In genomic region chr19:54147676-54148075, GRCh38 we compare ENCODE assay signal across 18 cellular contexts. TPM values are rescaled to one million over a fixed set of nuclear protein-coding genes. Genes with fewer than 3 reads are reported as not detected.
DNase-seq lines count a peak whose midpoint lies in the region; ATAC-seq and TF ChIP-seq lines count a peak whose summit lies in the region.
"Had no signal": no experiment of that assay in that cellular context is flagged by ENCODE, and none has a peak within 500 bp of the region (broad histone marks: within the 10 kb centered on the region; RNA-seq: fewer than 3 reads in every experiment).

No MANE protein-coding gene starts in this region.

- H3K36me3 ChIP-seq in SK-N-SH (replicated peaks in 1 of 2; ENCODE audit: control insufficient read depth in 1 of 2, insufficient read depth in 2 of 2, low read length in 1 of 2), result peaks cover 32 to 90% of the 10 kb centered on the region in 2 experiments

- H3K9me2 ChIP-seq in SK-N-SH, result no peaks in the 10 kb centered on the region

- intact Hi-C loops in Right ventricle myocardium inferior (cut with DNase I) (no loop called here), cardiac septum (cut with DNase I) (no loop called here)

- peaks cover 3% of the 10 kb centered on the region for H3F3A ChIP-seq in SK-N-SH (replicated peaks; ENCODE audit: insufficient read depth)

- TF ChIP-seq RAD21 in SK-N-SH (IDR thresholded peaks at IDR 0.05; ENCODE audit: low read length), result no peak

- no peak overlapping the region for H2AFZ ChIP-seq in SK-N-SH (ENCODE audit: low read depth)

- H3K79me2 ChIP-seq in SK-N-SH (ENCODE audit: insufficient read depth), result peaks cover 5% of the 10 kb centered on the region; the same call in 1 of the 2 replicates

- CTCF ChIA-PET in SK-N-SH (lab: Yijun Ruan, JAX), result interaction anchor here (0.9 to 1.3 kb wide), 4 partner anchors 11 to 20 kb away, joined by 3 to 5 read pairs (median 4); partner anchors contain the start of gene LENG1

- no peak for TF ChIP-seq CTCF in fibroblast of mammary gland (conservative IDR thresholded peaks at IDR 0.05; ENCODE audit: control insufficient read depth, insufficient read depth, low read depth, low read length)
- no peak for TF ChIP-seq CTCF in SK-N-SH (IDR thresholded peaks at IDR 0.05)

- DNase-seq in Right ventricle myocardium inferior (ENCODE audit: missing footprints) (peak; percentile 81), cardiac septum (ENCODE audit: low spot score) (no peak), fibroblast of mammary gland (ENCODE audit: low read depth) (peak; percentile 69), left kidney (ENCODE audit: low read depth, low spot score) (peak; percentile 72), GOT3 (lab: John Stamatoyannopoulos, UW) (no peak), retina (no peak), SK-N-SH (no peak), T-helper 2 cell (no peak)
- DNase-seq: GF-D8, KG1, NCI-H1048, NCI-H146, NCI-H2081 treated with DMSO at 0.1 percent for 48 hours, NCI-H226, NCI-H526 had no signal

- 85% methylated on average over 3 of the region's 3 CpGs for WGBS in SK-N-SH (ENCODE audit: low lambda C conversion rate)

- H4K20me1 ChIP-seq in SK-N-SH (ENCODE audit: insufficient read depth), result peaks cover 4% of the 10 kb centered on the region

- no peak overlapping the region for H3K9ac ChIP-seq in SK-N-SH
- H3K9ac ChIP-seq: BLaER1 had no signal

- ATAC-seq in Right ventricle myocardium inferior, result peak; percentile 83

- no peaks in the 10 kb centered on the region for H3K9me3 ChIP-seq in SK-N-SH
- H3K9me3 ChIP-seq: BLaER1 had no signal

- TF ChIP-seq EP300 in SK-N-SH (IDR thresholded peaks at IDR 0.05; ENCODE audit: borderline replicate concordance in 1 of 2, low read depth in 1 of 2, low read length in 1 of 2), result no peak

- H3K27ac ChIP-seq in SK-N-SH (ENCODE audit: low read depth in 2 of 2, low read length in 1 of 2), result no peak overlapping the region
- H3K27ac ChIP-seq: 22Rv1, BLaER1, HL-60 had no signal

- POLR2A ChIA-PET in SK-N-SH (lab: Yijun Ruan, JAX), result interaction anchor here (1.0 to 1.2 kb wide), 2 partner anchors 11 to 12 kb away, joined by 3 to 4 read pairs; partner anchors contain the start of genes CNOT3 and LENG1

- no peak overlapping the region for H3K4me2 ChIP-seq in SK-N-SH
- H3K4me2 ChIP-seq: BLaER1 had no signal

- H3K27me3 ChIP-seq in SK-N-SH (ENCODE audit: insufficient read depth), result no peaks in the 10 kb centered on the region
- H3K27me3 ChIP-seq: BLaER1 had no signal

- no peaks in the 10 kb centered on the region for H3K4me1 ChIP-seq in SK-N-SH (ENCODE audit: control insufficient read depth in 1 of 2, insufficient read depth in 2 of 2, low read depth in 1 of 2, low read length in 1 of 2)
- H3K4me1 ChIP-seq: BLaER1 had no signal

- H3K4me3 ChIP-seq in fibroblast of mammary gland (ENCODE audit: control insufficient read depth, low read depth, low read length) (no peak overlapping the region), SK-N-SH (ENCODE audit: low read depth in 2 of 2, low read length in 1 of 2) (no peak overlapping the region)
- H3K4me3 ChIP-seq: BLaER1 had no signal

TF ChIP-seq in SK-N-SH, 30 proteins besides CTCF, POLR2A, EP300 and RAD21 (continues in another document):
- TF ChIP-seq RCOR1 (IDR thresholded peaks at IDR 0.05; ENCODE audit: low read length) (no peak), FOSL2 (IDR thresholded peaks at IDR 0.05; ENCODE audit: borderline replicate concordance, low read depth) (no peak), REST (IDR thresholded peaks at IDR 0.05; ENCODE audit: low read depth, low read length) (no peak), IRF3 (IDR thresholded peaks at IDR 0.05; ENCODE audit: low read depth, low read length) (no peak), USF2 (IDR thresholded peaks at IDR 0.05; ENCODE audit: borderline replicate concordance, low read depth, low read length) (no peak), ELF1 (IDR thresholded peaks at IDR 0.05) (no peak), ZBTB33 (IDR thresholded peaks at IDR 0.05; ENCODE audit: borderline replicate concordance, low read depth) (no peak), JUND (IDR thresholded peaks at IDR 0.05) (no peak), MEF2A (IDR thresholded peaks at IDR 0.05; ENCODE audit: borderline replicate concordance, low read depth) (no peak), RXRA (IDR thresholded peaks at IDR 0.05; ENCODE audit: borderline replicate concordance, low read depth) (no peak), MXI1 (IDR thresholded peaks at IDR 0.05; ENCODE audit: low read depth, low read length) (no peak), TCF12 (IDR thresholded peaks at IDR 0.05) (no peak), SMC3 (IDR thresholded peaks at IDR 0.05; ENCODE audit: low read depth, low read length) (no peak)

RNA-seq across cellular contexts. Expression of gene CNOT3, which starts 10.1 kb away (rescaled TPM):
- total RNA-seq in Right ventricle myocardium inferior, result 17.6 TPM
- 22.3 TPM for total RNA-seq in cardiac septum
- 7.1 and 14.2 TPM in 2 replicates for polyA plus RNA-seq in SK-N-SH (2012; rRNA removed)
- 17.0 and 19.2 TPM in 2 replicates for polyA plus RNA-seq in SK-N-SH (2012; cell fraction: cytosol; rRNA removed)
- 32.8 and 34.3 TPM in 2 replicates for polyA plus RNA-seq in SK-N-SH (2012; cell fraction: nucleus; rRNA removed)

RNA-seq across cellular contexts. Expression of gene LENG1, which starts 11.8 kb away (rescaled TPM):
- 6.6 TPM for total RNA-seq in Right ventricle myocardium inferior
- total RNA-seq in cardiac septum, result 8.3 TPM
- 7.7 and 11.4 TPM in 2 replicates for polyA plus RNA-seq in SK-N-SH (2012; rRNA removed)
- polyA plus RNA-seq in SK-N-SH (2012; cell fraction: cytosol; rRNA removed), result 8.3 and 8.4 TPM in 2 replicates
- polyA plus RNA-seq in SK-N-SH (2012; cell fraction: nucleus; rRNA removed), result 7.5 and 10.1 TPM in 2 replicates

RNA-seq across cellular contexts. Expression of gene TMC4, which starts 25.3 kb away (rescaled TPM):
- total RNA-seq in Right ventricle myocardium inferior, result 0.97 TPM
- total RNA-seq in cardiac septum, result 4.3 TPM
- 2.7 and 2.8 TPM in 2 replicates for polyA plus RNA-seq in SK-N-SH (2012; rRNA removed)
- 0.66 and 1.2 TPM in 2 replicates for polyA plus RNA-seq in SK-N-SH (2012; cell fraction: cytosol; rRNA removed)
- polyA plus RNA-seq in SK-N-SH (2012; cell fraction: nucleus; rRNA removed), result 11.2 and 15.7 TPM in 2 replicates

RNA-seq across cellular contexts. Expression of gene PRPF31, which starts 32.1 kb away (rescaled TPM):
- 39.5 TPM for total RNA-seq in Right ventricle myocardium inferior
- 34.0 TPM for total RNA-seq in cardiac septum
- polyA plus RNA-seq in SK-N-SH (2012; rRNA removed), result 72.2 and 81.0 TPM in 2 replicates
- 57.6 and 69.5 TPM in 2 replicates for polyA plus RNA-seq in SK-N-SH (2012; cell fraction: cytosol; rRNA removed)
- polyA plus RNA-seq in SK-N-SH (2012; cell fraction: nucleus; rRNA removed), result 129 and 133 TPM in 2 replicates

RNA-seq across cellular contexts. Expression of gene TFPT, which starts 32.2 kb away (rescaled TPM):
- total RNA-seq in Right ventricle myocardium inferior, result 13.4 TPM
- 15.2 TPM for total RNA-seq in cardiac septum
- polyA plus RNA-seq in SK-N-SH (2012; rRNA removed), result 39.8 and 49.7 TPM in 2 replicates
- 34.0 and 36.9 TPM in 2 replicates for polyA plus RNA-seq in SK-N-SH (2012; cell fraction: cytosol; rRNA removed)
- polyA plus RNA-seq in SK-N-SH (2012; cell fraction: nucleus; rRNA removed), result 27.1 and 39.4 TPM in 2 replicates

Comparison
In these comparisons a context has a peak if more than half of its experiments do, and no peak if none do; other contexts are left out.
1. DNase-seq: peak in Right ventricle myocardium inferior (single experiment), fibroblast of mammary gland (single experiment) and left kidney (single experiment); none in cardiac septum (single experiment), GOT3 (single experiment), retina (single experiment), SK-N-SH (single experiment) and T-helper 2 cell (0 of 5).